Comparison of ENCODE assay signal across 22 cellular contexts in genomic region chr12:54937376-54937775, GRCh38. TPM values are rescaled to one million over a fixed set of nuclear protein-coding genes. Genes with fewer than 3 reads are reported as not detected.
A peak's percentile ranks its signal among the peaks of the same experiment; 100 is the strongest.
DNase-seq lines count a peak whose midpoint lies in the region; ATAC-seq and TF ChIP-seq lines count a peak whose summit lies in the region.
"Had no signal": no experiment of that assay in that cellular context is flagged by ENCODE, and none has a peak within 500 bp of the region (broad histone marks: within the 10 kb centered on the region; RNA-seq: fewer than 3 reads in every experiment).

No MANE protein-coding gene starts in this region.

- peak overlapping the region; percentile 42 for H3K9ac ChIP-seq in PC-3 (ENCODE audit: low read length)

- H3K4me3 ChIP-seq in PC-3 (ENCODE audit: low read length) = no peak overlapping the region
- H3K4me3 ChIP-seq: HAP-1, Peyer's patch had no signal

- POLR2A ChIA-PET in activated CD4-positive, alpha-beta T cell treated with anti-CD3 and anti-CD28 coated beads for 36 hours (lab: Charles Lee) = no interaction called here
- POLR2A ChIA-PET in PC-3 (lab: Charles Lee; ENCODE audit: unreplicated experiment) = no interaction called here

- no peaks in the 10 kb centered on the region for H3K79me2 ChIP-seq in PC-3 (ENCODE audit: low read length)

- no peak overlapping the region for H3K4me3 Mint-ChIP-seq in activated CD4-positive, alpha-beta T cell treated with anti-CD3 and anti-CD28 coated beads for 36 hours
- H3K4me3 Mint-ChIP-seq in natural killer cell = no peak overlapping the region
- no peak overlapping the region for H3K4me3 Mint-ChIP-seq in effector memory CD8-positive, alpha-beta T cell
- H3K4me3 Mint-ChIP-seq: CD8-positive, alpha-beta T cell had no signal

- peaks cover 69% of the 10 kb centered on the region for H3K4me1 ChIP-seq in PC-3 (ENCODE audit: insufficient read depth, low read length)
- H3K4me1 ChIP-seq: BE2C, HAP-1 had no signal

- ATAC-seq in activated CD4-positive, alpha-beta T cell treated with anti-CD3 and anti-CD28 coated beads for 36 hours = no peak
- ATAC-seq in PC-3 (no peak; the same call in 1 of the 2 replicates), natural killer cell (no peak)
- no peak for ATAC-seq in effector memory CD8-positive, alpha-beta T cell (replicated peaks)
- ATAC-seq: CD8-positive, alpha-beta T cell had no signal

- H3K9me3 ChIP-seq in PC-3 (ENCODE audit: low read length) = no peaks in the 10 kb centered on the region
- H3K9me3 ChIP-seq: BE2C, HAP-1, Peyer's patch had no signal

- H3K36me3 Mint-ChIP-seq in activated CD4-positive, alpha-beta T cell treated with anti-CD3 and anti-CD28 coated beads for 36 hours (ENCODE audit: low read depth) = peaks cover 57% of the 10 kb centered on the region
- no peaks in the 10 kb centered on the region for H3K36me3 Mint-ChIP-seq in natural killer cell
- H3K36me3 Mint-ChIP-seq in effector memory CD8-positive, alpha-beta T cell (ENCODE audit: insufficient read depth) = peaks cover 6% of the 10 kb centered on the region
- H3K36me3 Mint-ChIP-seq: CD8-positive, alpha-beta T cell had no signal

- H3K4me1 Mint-ChIP-seq in activated CD4-positive, alpha-beta T cell treated with anti-CD3 and anti-CD28 coated beads for 36 hours = peaks cover 60% of the 10 kb centered on the region
- peaks cover 47% of the 10 kb centered on the region in 2 donors for H3K4me1 Mint-ChIP-seq in natural killer cell
- peaks cover 26 to 37% of the 10 kb centered on the region in 2 donors for H3K4me1 Mint-ChIP-seq in effector memory CD8-positive, alpha-beta T cell (ENCODE audit: low read depth in 2 of 2)

- H3K4me2 ChIP-seq in PC-3 (ENCODE audit: low read length) = peak overlapping the region; percentile 53

- DNase-seq in activated CD4-positive, alpha-beta T cell treated with anti-CD3 and anti-CD28 coated beads for 36 hours = no peak
- DNase-seq in activated CD4-positive, alpha-beta T cell treated with anti-CD3 and anti-CD28 coated beads for 1 hour = no peak
- DNase-seq in PC-3 (no peak), dermis blood vessel endothelial cell (peak; percentile 43), natural killer cell (no peak), DMS79 treated with DMSO at 0.1 percent for 48 hours (lab: John Stamatoyannopoulos, UW) (no peak), NCI-H748 treated with DMSO at 0.1 percent for 48 hours (lab: John Stamatoyannopoulos, UW) (no peak)
- DNase-seq in effector memory CD8-positive, alpha-beta T cell = no peak
- DNase-seq: BE2C; CD8-positive, alpha-beta T cell; DMS79; IMR-90; NCI-H1105 treated with DMSO at 0.1 percent for 48 hours; NCI-H2081; NCI-H510A; NCI-H82; Peyer's patch; Right ventricle myocardium superior had no signal

- H3K9me3 Mint-ChIP-seq in activated CD4-positive, alpha-beta T cell treated with anti-CD3 and anti-CD28 coated beads for 36 hours (ENCODE audit: low read depth) = peaks cover 11% of the 10 kb centered on the region
- H3K9me3 Mint-ChIP-seq in natural killer cell = no peaks in the 10 kb centered on the region
- no peaks in the 10 kb centered on the region for H3K9me3 Mint-ChIP-seq in effector memory CD8-positive, alpha-beta T cell
- H3K9me3 Mint-ChIP-seq: CD8-positive, alpha-beta T cell had no signal

- no peak for TF ChIP-seq CTCF in PC-3 (conservative IDR thresholded peaks at IDR 0.05; ENCODE audit: low read depth, low read length)
- TF ChIP-seq CTCF in natural killer cell (IDR thresholded peaks at IDR 0.05) = no peak

- H2AFZ ChIP-seq in PC-3 (ENCODE audit: low read length) = no peak overlapping the region

- H3K27ac Mint-ChIP-seq in activated CD4-positive, alpha-beta T cell treated with anti-CD3 and anti-CD28 coated beads for 36 hours = peak overlapping the region; percentile 96
- peak overlapping the region; percentile 88 to 96 for H3K27ac Mint-ChIP-seq in natural killer cell
- H3K27ac Mint-ChIP-seq in effector memory CD8-positive, alpha-beta T cell = no peak overlapping the region
- H3K27ac Mint-ChIP-seq: CD8-positive, alpha-beta T cell had no signal

- peak overlapping the region; percentile 96 for H3K27ac ChIP-seq in PC-3 (ENCODE audit: low read length)
- H3K27ac ChIP-seq: 22Rv1, Peyer's patch had no signal

- H3K27me3 ChIP-seq in PC-3 (ENCODE audit: low read length) = no peaks in the 10 kb centered on the region
- H3K27me3 ChIP-seq: Peyer's patch had no signal

- intact Hi-C loops in activated CD4-positive, alpha-beta T cell treated with anti-CD3 and anti-CD28 coated beads for 36 hours (cut with DNase I, micrococcal nuclease) = loop anchor here in 1 of 2 experiments (5.0 kb wide), 1 partner anchor 655 kb away; the partner anchor contains the start of genes CBX5 and HNRNPA1
- intact Hi-C loops in PC-3 (cut with micrococcal nuclease) (loop anchor here (5.0 kb wide), 1 partner anchor 65 kb away; no protein-coding TSS in a partner anchor), natural killer cell (cut with micrococcal nuclease) (no loop called here)

- no TSS peak for BruUV-seq in PC-3 (replicated peaks; lab: Mats Ljungman, UMichigan)

- H3K9me2 ChIP-seq in PC-3 (replicated peaks; ENCODE audit: low read length) = no peaks in the 10 kb centered on the region

- no peaks in the 10 kb centered on the region for H4K20me1 ChIP-seq in PC-3 (ENCODE audit: low read length)

- peaks cover 4% of the 10 kb centered on the region for H3F3A ChIP-seq in PC-3 (ENCODE audit: low read length, unreplicated experiment)

- CTCF ChIA-PET in activated CD4-positive, alpha-beta T cell treated with anti-CD3 and anti-CD28 coated beads for 36 hours (lab: Charles Lee) = interaction anchor here (4.1 to 6.1 kb wide), 2 partner anchors 20 to 55 kb away, joined by 19 to 37 read pairs; no protein-coding TSS in a partner anchor
- CTCF ChIA-PET in PC-3 (lab: Charles Lee) = no interaction called here

- no peaks in the 10 kb centered on the region for H3K27me3 Mint-ChIP-seq in activated CD4-positive, alpha-beta T cell treated with anti-CD3 and anti-CD28 coated beads for 36 hours
- H3K27me3 Mint-ChIP-seq in natural killer cell (ENCODE audit: low read depth in 2 of 2) = no peaks in the 10 kb centered on the region
- H3K27me3 Mint-ChIP-seq in effector memory CD8-positive, alpha-beta T cell = no peaks in the 10 kb centered on the region

- no peaks in the 10 kb centered on the region for H3K36me3 ChIP-seq in PC-3 (ENCODE audit: low read depth, low read length)
- H3K36me3 ChIP-seq: BE2C, HAP-1, Peyer's patch had no signal

RNA-seq across cellular contexts. Expression of gene TESPA1, which starts 47.2 kb away (rescaled TPM):
- 100 to 1,000 TPM in 1 of 2 experiments, 10 to 100 TPM in 1; 81.0 to 107 TPM for total RNA-seq in activated CD4-positive, alpha-beta T cell treated with anti-CD3 and anti-CD28 coated beads for 36 hours
- total RNA-seq in PC-3 (2014; rRNA removed) = not detected in 2 replicates
- total RNA-seq in dermis blood vessel endothelial cell = not detected in 2 replicates
- 10 to 100 TPM; 39.9 to 59.6 (median 53.5) TPM for total RNA-seq in natural killer cell
- total RNA-seq: G401, IMR-90, LHCN-M2 had no signal

Comparison
In these comparisons a context has a peak if more than half of its experiments do, and no peak if none do; other contexts are left out.
1. H3K27ac Mint-ChIP-seq: peak in activated CD4-positive, alpha-beta T cell treated with anti-CD3 and anti-CD28 coated beads for 36 hours (single experiment) and natural killer cell (2 of 2); none in effector memory CD8-positive, alpha-beta T cell (0 of 2).
2. RNA of gene TESPA1, which starts 47.2 kb away (total RNA-seq): 81.0 to 107 TPM in activated CD4-positive, alpha-beta T cell treated with anti-CD3 and anti-CD28 coated beads for 36 hours and 39.9 to 59.6 TPM in natural killer cell; not detected in PC-3 and not detected in dermis blood vessel endothelial cell; every median in the first group is over 10 times any median in the second.